ENCODE assay signal across 1 cellular context in the genomic region with DNA sequence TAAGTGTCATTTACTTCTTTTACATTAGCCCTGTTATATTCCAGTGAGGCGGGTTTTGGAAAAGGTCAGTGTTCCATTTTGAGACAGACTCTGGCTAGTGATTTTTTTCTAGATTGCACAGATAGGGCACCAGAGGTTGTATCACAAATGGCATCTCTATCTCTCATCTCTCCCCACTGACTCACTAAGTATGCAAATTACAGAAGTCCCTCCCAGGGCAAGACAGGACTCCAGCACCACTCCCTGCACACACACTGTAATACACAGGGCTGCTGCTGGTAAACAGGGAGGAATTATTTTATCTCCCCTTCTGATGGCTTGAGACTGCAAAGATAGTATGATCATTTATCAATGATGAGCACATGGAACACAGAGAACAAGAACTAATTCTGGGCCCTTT.
TF ChIP-seq lines count a peak whose summit lies in the region.

No MANE protein-coding gene starts in this region.

TF ChIP-seq in GM23338, 12 proteins besides CTCF, POLR2A, EP300 and RAD21 (continued from another document):
- TF ChIP-seq REST (IDR thresholded peaks at IDR 0.05; ENCODE audit: unreplicated experiment), result no peak
- TF ChIP-seq EZH2 (IDR thresholded peaks at IDR 0.05; ENCODE audit: low read depth, unreplicated experiment), result no peak
